8 cellular contexts compared by ENCODE assay signal in the genomic region with DNA sequence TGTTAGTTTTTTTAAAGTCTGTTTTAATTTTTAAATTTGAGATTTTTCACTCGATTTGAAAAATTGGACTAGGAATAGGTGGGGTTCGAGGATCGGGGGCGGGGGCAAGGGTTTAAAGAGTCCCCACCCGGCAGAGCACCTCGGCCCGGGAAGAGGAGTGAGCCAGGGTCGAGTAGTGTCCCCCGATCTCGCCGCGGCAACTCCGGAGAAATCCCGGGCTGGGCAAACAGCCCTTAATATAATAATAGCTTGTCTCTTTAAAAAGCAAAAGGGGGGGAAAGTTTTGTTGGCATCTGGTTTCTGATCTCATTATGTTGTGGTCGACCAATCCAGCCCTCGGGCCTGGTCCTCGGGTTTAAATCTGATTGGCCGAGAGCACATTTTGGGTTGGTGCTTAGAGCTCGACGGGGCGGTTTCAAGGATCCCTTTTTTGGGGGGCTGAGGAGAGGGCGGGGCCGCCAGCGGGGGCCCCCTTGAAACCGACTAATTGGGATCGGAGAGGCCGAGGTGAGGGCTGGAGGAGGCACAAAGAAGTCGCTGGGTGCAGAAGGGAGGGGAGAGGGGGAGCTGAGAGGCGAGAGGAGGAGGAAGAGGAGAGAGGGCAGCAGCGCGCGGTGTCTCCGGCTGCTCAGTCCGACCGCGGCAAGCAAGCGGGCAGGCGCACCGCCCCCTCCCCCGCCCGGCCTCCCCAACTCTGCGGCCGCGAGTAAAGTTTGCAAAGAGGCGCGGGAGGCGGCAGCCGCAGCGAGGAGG. TPM values are rescaled to one million over a fixed set of nuclear protein-coding genes. Genes with fewer than 3 reads are reported as not detected.
DNase-seq lines count a peak whose midpoint lies in the region; ATAC-seq lines count a peak whose summit lies in the region.

Gene FZD2 (plus strand): TSS at position 631 of the 753 bp plus-strand sequence. CDS start 205 bp downstream, outside the sequence.

- ATAC-seq in HG03108 (IDR thresholded peaks at IDR 0.05; ENCODE audit: unreplicated experiment) (peak; percentile 59), GM21717 (IDR thresholded peaks at IDR 0.05; ENCODE audit: unreplicated experiment) (no peak)

- peaks cover 9% of the 10 kb centered on the region for H3K27me3 ChIP-seq in endocrine pancreas (ENCODE audit: control insufficient read depth, insufficient read depth, low read length)

- H3K4me1 ChIP-seq in endocrine pancreas (ENCODE audit: control insufficient read depth, insufficient read depth, low read length), result no peaks in the 10 kb centered on the region

- peak within 1 kb of the TSS; percentile 55 for H3K4me3 ChIP-seq in endocrine pancreas (ENCODE audit: control insufficient read depth, insufficient read depth, low read length)

- no peaks in the 10 kb centered on the region for H3K36me3 ChIP-seq in endocrine pancreas (ENCODE audit: control insufficient read depth, insufficient read depth, low read length)

- H3K9me3 ChIP-seq in endocrine pancreas (ENCODE audit: control insufficient read depth, low read length), result no peaks in the 10 kb centered on the region

- DNase-seq in DMS53 treated with DMSO at 0.1 percent for 48 hours (lab: John Stamatoyannopoulos, UW; ENCODE audit: unreplicated experiment), result peak; percentile 19
- DNase-seq in NCI-H446 treated with DMSO at 0.1 percent for 48 hours (lab: John Stamatoyannopoulos, UW), result peak; percentile 79
- peak; percentile 38 to 50 for DNase-seq in activated CD4-positive, alpha-beta T cell treated with anti-CD3 and anti-CD28 coated beads, Interleukin-2, amount 50 U/mL, for 48 hours
- peak; percentile 79 to 85 for DNase-seq in lung microvascular endothelial cell (ENCODE audit: low read depth in 2 of 2)
- peak; percentile 19 to 21 for DNase-seq in stimulated activated CD8-positive, alpha-beta memory T cell treated with anti-CD3 and anti-CD28 coated beads, Interleukin-2, amount 100 ng/mL, for 1 hour (ENCODE audit: low read depth in 2 of 2)

- H3K9ac ChIP-seq in endocrine pancreas (ENCODE audit: control insufficient read depth, insufficient read depth, low read length), result no peak within 1 kb of the TSS

RNA-seq across cellular contexts. Expression of gene FZD2, which starts in this region (rescaled TPM):
- under 0.01 and 0.22 TPM in 2 replicates for total RNA-seq in lung microvascular endothelial cell

Comparison
In these comparisons a context has a peak if more than half of its experiments do, and no peak if none do; other contexts are left out.
1. Peak in DNase-seq in lung microvascular endothelial cell; RNA of the gene not detected or under 1 TPM.
2. DNase-seq: peak in every context shown above with its lines; median percentile 82 in lung microvascular endothelial cell; 79 in NCI-H446 treated with DMSO at 0.1 percent for 48 hours; 44 in activated CD4-positive, alpha-beta T cell treated with anti-CD3 and anti-CD28 coated beads, Interleukin-2, amount 50 U/mL, for 48 hours; 20 in stimulated activated CD8-positive, alpha-beta memory T cell treated with anti-CD3 and anti-CD28 coated beads, Interleukin-2, amount 100 ng/mL, for 1 hour; 19 in DMS53 treated with DMSO at 0.1 percent for 48 hours.